In genomic region chr21:45329261-45330074, GRCh38 we compare ENCODE assay signal across 10 cellular contexts. TPM values are rescaled to one million over a fixed set of nuclear protein-coding genes. Genes with fewer than 3 reads are reported as not detected.
DNase-seq lines count a peak whose midpoint lies in the region; ATAC-seq and TF ChIP-seq lines count a peak whose summit lies in the region.
"Had no signal": no experiment of that assay in that cellular context is flagged by ENCODE, and none has a peak within 500 bp of the region (broad histone marks: within the 10 kb centered on the region; RNA-seq: fewer than 3 reads in every experiment).

No MANE protein-coding gene starts in this region.

- H3K4me1 Mint-ChIP-seq in osteocyte (ENCODE audit: unreplicated experiment) = peaks cover 76% of the 10 kb centered on the region
- no peaks in the 10 kb centered on the region for H3K4me1 Mint-ChIP-seq in activated CD4-positive, alpha-beta T cell treated with anti-CD3 and anti-CD28 coated beads, Interleukin-2, amount 10 ng/mL, durations not matched to agents 7 days and 5 days
- H3K4me1 Mint-ChIP-seq: CD8-positive, alpha-beta memory T cell had no signal

- CTCF ChIA-PET in activated CD4-positive, alpha-beta T cell treated with anti-CD3 and anti-CD28 coated beads, Interleukin-2, amount 10 ng/mL, durations not matched to agents 7 days and 5 days (lab: Charles Lee) = interaction anchor here (0.6 kb wide), 1 partner anchor 16 kb away, joined by 3 read pairs; no protein-coding TSS in a partner anchor

- H3K27me3 Mint-ChIP-seq in osteocyte (ENCODE audit: unreplicated experiment) = no peaks in the 10 kb centered on the region
- no peaks in the 10 kb centered on the region for H3K27me3 Mint-ChIP-seq in activated CD4-positive, alpha-beta T cell treated with anti-CD3 and anti-CD28 coated beads, Interleukin-2, amount 10 ng/mL, durations not matched to agents 7 days and 5 days

- no peaks in the 10 kb centered on the region for H3K9me3 Mint-ChIP-seq in osteocyte (ENCODE audit: unreplicated experiment)
- no peaks in the 10 kb centered on the region for H3K9me3 Mint-ChIP-seq in activated CD4-positive, alpha-beta T cell treated with anti-CD3 and anti-CD28 coated beads, Interleukin-2, amount 10 ng/mL, durations not matched to agents 7 days and 5 days
- H3K9me3 Mint-ChIP-seq: CD8-positive, alpha-beta memory T cell had no signal

- no peaks in the 10 kb centered on the region for H3K36me3 Mint-ChIP-seq in osteocyte (ENCODE audit: unreplicated experiment)
- H3K36me3 Mint-ChIP-seq in activated CD4-positive, alpha-beta T cell treated with anti-CD3 and anti-CD28 coated beads, Interleukin-2, amount 10 ng/mL, durations not matched to agents 7 days and 5 days (ENCODE audit: low read depth) = no peaks in the 10 kb centered on the region
- H3K36me3 Mint-ChIP-seq: CD8-positive, alpha-beta memory T cell had no signal

- peaks cover 1% of the 10 kb centered on the region for H3K27me3 ChIP-seq in NT2/D1 (ENCODE audit: insufficient read depth, insufficient read length)

- peak in 1 of 2 donors; percentile 44 for ATAC-seq in left cardiac atrium

- intact Hi-C loops in left cardiac atrium (cut with DNase I) = no loop called here

- H3K9ac ChIP-seq in ES-I3 (ENCODE audit: low read depth, low read length) (0 out of 2 replicates have a peak overlapping the region, but pooled peaks have one; percentile 4), NT2/D1 (ENCODE audit: insufficient read length, low read depth) (peak overlapping the region; percentile 90)

- H3K4me1 ChIP-seq in ES-I3 (ENCODE audit: insufficient read depth, low read length) (peaks cover 50% of the 10 kb centered on the region), NT2/D1 (ENCODE audit: insufficient read depth, insufficient read length) (peaks cover 70% of the 10 kb centered on the region)

- H3K4me3 ChIP-seq in NT2/D1 (ENCODE audit: insufficient read length, low read depth) = peak overlapping the region; percentile 47

- H3K4me3 Mint-ChIP-seq in osteocyte (ENCODE audit: unreplicated experiment) = peak overlapping the region; percentile 10
- no peak overlapping the region for H3K4me3 Mint-ChIP-seq in activated CD4-positive, alpha-beta T cell treated with anti-CD3 and anti-CD28 coated beads, Interleukin-2, amount 10 ng/mL, durations not matched to agents 7 days and 5 days
- H3K4me3 Mint-ChIP-seq: CD8-positive, alpha-beta memory T cell had no signal

- peak overlapping the region; percentile 82 for H3K27ac Mint-ChIP-seq in osteocyte (ENCODE audit: unreplicated experiment)
- no peak overlapping the region for H3K27ac Mint-ChIP-seq in activated CD4-positive, alpha-beta T cell treated with anti-CD3 and anti-CD28 coated beads, Interleukin-2, amount 10 ng/mL, durations not matched to agents 7 days and 5 days

- H3K9me3 ChIP-seq in ES-I3 (ENCODE audit: control insufficient read depth, insufficient read depth, low read length) (no peaks in the 10 kb centered on the region), NT2/D1 (ENCODE audit: insufficient read depth, low read length) (no peaks in the 10 kb centered on the region)

- H3K36me3 ChIP-seq in ES-I3 (ENCODE audit: insufficient read depth, low read length) (no peaks in the 10 kb centered on the region), NT2/D1 (ENCODE audit: insufficient read depth, insufficient read length, low read length) (peaks cover 24% of the 10 kb centered on the region)

- TF ChIP-seq CTCF in osteocyte (IDR thresholded peaks at IDR 0.05) = no peak

- POLR2A ChIA-PET in activated CD4-positive, alpha-beta T cell treated with anti-CD3 and anti-CD28 coated beads, Interleukin-2, amount 10 ng/mL, durations not matched to agents 7 days and 5 days (lab: Charles Lee) = no interaction called here

- DNase-seq in NT2/D1 (ENCODE audit: low read depth, low spot score) (no peak), left cardiac atrium (peak; percentile 18), osteocyte (ENCODE audit: extremely low spot score, unreplicated experiment) (no peak), NCI-H510A (lab: John Stamatoyannopoulos, UW) (no peak), NCI-H1105 treated with DMSO at 0.1 percent for 48 hours (lab: John Stamatoyannopoulos, UW) (no peak), NCI-H128 (lab: John Stamatoyannopoulos, UW; ENCODE audit: unreplicated experiment) (no peak)
- no peak for DNase-seq in activated CD4-positive, alpha-beta T cell treated with anti-CD3 and anti-CD28 coated beads, Interleukin-2, amount 10 ng/mL, durations not matched to agents 7 days and 5 days
- DNase-seq: amygdala; CD8-positive, alpha-beta memory T cell had no signal

RNA-seq across cellular contexts. Expression of gene POFUT2, which starts 41.8 kb away (rescaled TPM):
- total RNA-seq in left cardiac atrium (10 to 100 TPM; 18.1 to 20.3 TPM), osteocyte (62.7 and 63.7 TPM in 2 replicates)
- total RNA-seq in activated CD4-positive, alpha-beta T cell treated with anti-CD3 and anti-CD28 coated beads, Interleukin-2, amount 10 ng/mL, durations not matched to agents 7 days and 5 days = 10 to 100 TPM; 19.0 to 19.6 TPM
